ENCODE assay signal across 8 cellular contexts in the genomic region with DNA sequence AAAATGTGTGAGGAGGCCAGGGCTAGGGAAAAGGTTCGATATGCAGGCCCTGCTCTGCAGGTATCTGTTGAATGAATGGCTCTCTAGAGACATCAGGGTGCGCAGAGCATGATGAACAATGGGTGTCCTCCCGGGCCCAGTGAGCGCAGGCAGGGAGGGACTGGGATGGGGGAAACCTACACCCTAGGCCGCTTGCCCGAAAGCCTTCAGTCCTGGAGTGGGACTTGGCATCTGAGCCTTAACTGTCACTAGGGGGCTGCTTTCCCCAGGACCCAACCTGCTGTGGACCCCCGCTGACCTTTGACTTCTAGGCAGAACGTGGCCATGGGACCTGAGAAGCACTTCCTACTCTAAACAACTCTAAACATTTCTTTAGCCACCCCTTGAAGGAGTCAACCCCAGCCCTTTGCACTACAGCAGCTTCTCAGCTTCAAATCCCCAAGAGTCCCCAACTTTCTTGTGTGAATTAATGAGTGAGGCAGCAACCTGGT. TPM values are rescaled to one million over a fixed set of nuclear protein-coding genes. Genes with fewer than 3 reads are reported as not detected.
DNase-seq lines count a peak whose midpoint lies in the region; ATAC-seq and TF ChIP-seq lines count a peak whose summit lies in the region.

No MANE protein-coding gene starts in this region.

- H3K36me3 ChIP-seq in left ventricle myocardium inferior (peaks cover 30% of the 10 kb centered on the region), mucosa of rectum (ENCODE audit: control insufficient read depth in 2 of 2, insufficient read depth in 2 of 2, low read length in 2 of 2) (peaks cover 5 to 8% of the 10 kb centered on the region in 2 donors), uterus (no peaks in the 10 kb centered on the region)

- H3K27ac ChIP-seq in left ventricle myocardium inferior (replicated peaks) (peak overlapping the region; percentile 100), mucosa of rectum (ENCODE audit: low read depth in 2 of 2, low read length in 2 of 2) (peak overlapping the region; percentile 87 to 95), uterus (peak overlapping the region; percentile 96)

- no peak for TF ChIP-seq POLR2A in uterus (IDR thresholded peaks at IDR 0.05)

- H3K4me3 ChIP-seq in left ventricle myocardium inferior (peak overlapping the region; percentile 91), mucosa of rectum (ENCODE audit: low read length in 2 of 2) (peak overlapping the region; percentile 55 to 81), uterus (peak overlapping the region; percentile 59 to 64)

- H3K27me3 ChIP-seq in left ventricle myocardium inferior (ENCODE audit: low read depth) (no peaks in the 10 kb centered on the region), mucosa of rectum (ENCODE audit: control insufficient read depth in 2 of 2, insufficient read depth in 2 of 2, low read length in 2 of 2) (no peaks in the 10 kb centered on the region), uterus (no peaks in the 10 kb centered on the region)

- H3K4me1 ChIP-seq in left ventricle myocardium inferior (peaks cover 56% of the 10 kb centered on the region), mucosa of rectum (ENCODE audit: control insufficient read depth in 2 of 2, insufficient read depth in 2 of 2, low read length in 2 of 2) (peaks cover 17% of the 10 kb centered on the region in 2 donors), uterus (peaks cover 10 to 22% of the 10 kb centered on the region in 2 donors)

- H3K4me1 Mint-ChIP-seq in central memory CD8-positive, alpha-beta T cell = peaks cover 28% of the 10 kb centered on the region

- DNase-seq in left ventricle myocardium inferior (no peak), cardiac septum (ENCODE audit: low spot score) (no peak), uterus (no peak), NCI-H2227 (lab: John Stamatoyannopoulos, UW; ENCODE audit: unreplicated experiment) (no peak), SW 1271 (lab: John Stamatoyannopoulos, UW) (no peak)
- no peak for DNase-seq in central memory CD8-positive, alpha-beta T cell (ENCODE audit: low spot score in 2 of 2)
- no peak for DNase-seq in stimulated activated CD4-positive, alpha-beta T cell treated with anti-CD3 and anti-CD28 coated beads, Interleukin-2, amount 100 ng/mL, for 24 hours

- H3K9me3 Mint-ChIP-seq in central memory CD8-positive, alpha-beta T cell = no peaks in the 10 kb centered on the region

- intact Hi-C loops in left ventricle myocardium inferior (cut with micrococcal nuclease) (no loop called here), cardiac septum (cut with DNase I) (loop anchor here (2.0 to 5.0 kb wide), 2 partner anchors 26 to 45 kb away; partner anchors contain the start of genes GPR3 and TMEM222), uterus (cut with DNase I; ENCODE audit: low total_unique reads) (no loop called here)

- no peaks in the 10 kb centered on the region for H3K36me3 Mint-ChIP-seq in central memory CD8-positive, alpha-beta T cell (ENCODE audit: insufficient read depth)

- ATAC-seq in central memory CD8-positive, alpha-beta T cell (replicated peaks; ENCODE audit: extremely low read depth, poor library complexity, severe bottlenecking) = no peak

- H3K9me3 ChIP-seq in left ventricle myocardium inferior (replicated peaks) = no peaks in the 10 kb centered on the region
- no peaks in the 10 kb centered on the region for H3K9me3 ChIP-seq in mucosa of rectum (ENCODE audit: control insufficient read depth in 2 of 2, low read length in 2 of 2)
- H3K9me3 ChIP-seq in uterus = no peaks in the 10 kb centered on the region

- peak overlapping the region; percentile 69 to 94 for H3K9ac ChIP-seq in mucosa of rectum (ENCODE audit: low read depth in 1 of 2, low read length in 2 of 2)

- H3K27ac Mint-ChIP-seq in central memory CD8-positive, alpha-beta T cell (ENCODE audit: low read depth) = no peak overlapping the region

- no peak for TF ChIP-seq CTCF in left ventricle myocardium inferior (IDR thresholded peaks at IDR 0.05; ENCODE audit: borderline replicate concordance)
- TF ChIP-seq CTCF in uterus (IDR thresholded peaks at IDR 0.05) = no peak

- no peaks in the 10 kb centered on the region for H3K27me3 Mint-ChIP-seq in central memory CD8-positive, alpha-beta T cell

- peak overlapping the region; percentile 75 for H3K4me3 Mint-ChIP-seq in central memory CD8-positive, alpha-beta T cell

RNA-seq across cellular contexts. Expression of gene MAP3K6, which starts 0.4 kb away (rescaled TPM):
- total RNA-seq in left ventricle myocardium inferior = 45.2 TPM
- total RNA-seq in cardiac septum = 53.1 TPM
- 100 to 1,000 TPM in 1 of 4 donors, 10 to 100 TPM in 3; 10.9 to 124 (median 16.5) TPM for total RNA-seq in uterus

RNA-seq across cellular contexts. Expression of gene FCN3, which starts 7.4 kb away (rescaled TPM):
- total RNA-seq in left ventricle myocardium inferior (27.3 TPM), cardiac septum (32.2 TPM), uterus (1 to 10 TPM in 3 of 4 donors, not detected in 1; 2.1 to 4.7 (median 2.4) TPM)

RNA-seq across cellular contexts. Expression of gene CD164L2, which starts 15.9 kb away (rescaled TPM):
- total RNA-seq in left ventricle myocardium inferior = not detected
- not detected for total RNA-seq in cardiac septum
- total RNA-seq in uterus = under 1 TPM in 1 of 4 donors, not detected in 3; 0.69 TPM

RNA-seq across cellular contexts. Expression of gene GPR3, which starts 25.2 kb away (rescaled TPM):
- 0.16 TPM for total RNA-seq in left ventricle myocardium inferior
- total RNA-seq in cardiac septum = 2.3 TPM
- 1 to 10 TPM in 1 of 4 donors, under 1 TPM in 1, not detected in 2; 0.55 to 1.9 TPM for total RNA-seq in uterus

RNA-seq across cellular contexts. Expression of gene SYTL1, which starts 25.4 kb away (rescaled TPM):
- 1.1 TPM for total RNA-seq in left ventricle myocardium inferior
- 0.65 TPM for total RNA-seq in cardiac septum
- 10 to 100 TPM in 1 of 4 donors, 1 to 10 TPM in 2, not detected in 1; 1.6 to 11.3 (median 4.8) TPM for total RNA-seq in uterus
